ENCODE assay signal across 8 cellular contexts in genomic region chr1:148318123-148318899, GRCh38.
DNase-seq lines count a peak whose midpoint lies in the region; ATAC-seq lines count a peak whose summit lies in the region.

No MANE protein-coding gene starts in this region.

- H3K27ac ChIP-seq in right cardiac atrium (ENCODE audit: low read length), result no peak overlapping the region

- H3K36me3 ChIP-seq in MG63, result no peaks in the 10 kb centered on the region

- intact Hi-C loops in right cardiac atrium (cut with DNase I), result no loop called here

- H3K27me3 ChIP-seq in MG63, result no peaks in the 10 kb centered on the region
- peaks cover 3% of the 10 kb centered on the region for H3K27me3 ChIP-seq in right cardiac atrium (ENCODE audit: control insufficient read depth, insufficient read depth)

- H3K4me3 ChIP-seq in MG63 (peak overlapping the region; percentile 6), right cardiac atrium (ENCODE audit: low read length) (peak overlapping the region; percentile 40)

- ATAC-seq in GM18508 (IDR thresholded peaks at IDR 0.05; ENCODE audit: insufficient read depth, unreplicated experiment) (peak; percentile 56), right cardiac atrium (peak; percentile 52 to 87), GM18861 (IDR thresholded peaks at IDR 0.05; ENCODE audit: unreplicated experiment) (no peak)

- H3K4me1 ChIP-seq in right cardiac atrium (ENCODE audit: control insufficient read depth, insufficient read depth, low read length), result peaks cover 6% of the 10 kb centered on the region

- no peak for DNase-seq in MG63
- peak; percentile 24 for DNase-seq in activated T-helper 1 cell treated with Interleukin-2 at 50 U/mL for 16 hours (ENCODE audit: low read depth)
- DNase-seq in right cardiac atrium, result peak; percentile 54 to 80 (median 79)
- DNase-seq in stimulated activated CD4-positive, alpha-beta T cell treated with anti-CD3 and anti-CD28 coated beads, TNF-alpha, amount 100 ng/mL, for 4 hours (ENCODE audit: low read depth in 3 of 3), result peak in 2 of 3 experiments; percentile 13 to 18
- DNase-seq in DMS53 (lab: John Stamatoyannopoulos, UW), result no peak
- no peak for DNase-seq in NCI-H187 (lab: John Stamatoyannopoulos, UW)

- WGBS in right cardiac atrium, result 10% methylated on average over 39 of the region's 39 CpGs

- peaks cover 12% of the 10 kb centered on the region for H3K9me3 ChIP-seq in MG63
- H3K9me3 ChIP-seq in right cardiac atrium (ENCODE audit: control insufficient read depth, low read length), result no peaks in the 10 kb centered on the region

Comparison
In these comparisons a context has a peak if more than half of its experiments do, and no peak if none do; other contexts are left out.
1. DNase-seq: peak in activated T-helper 1 cell treated with Interleukin-2 at 50 U/mL for 16 hours (single experiment), right cardiac atrium (3 of 3) and stimulated activated CD4-positive, alpha-beta T cell treated with anti-CD3 and anti-CD28 coated beads, TNF-alpha, amount 100 ng/mL, for 4 hours (2 of 3); none in MG63 (single experiment), DMS53 (single experiment) and NCI-H187 (0 of 2).